In the genomic region with DNA sequence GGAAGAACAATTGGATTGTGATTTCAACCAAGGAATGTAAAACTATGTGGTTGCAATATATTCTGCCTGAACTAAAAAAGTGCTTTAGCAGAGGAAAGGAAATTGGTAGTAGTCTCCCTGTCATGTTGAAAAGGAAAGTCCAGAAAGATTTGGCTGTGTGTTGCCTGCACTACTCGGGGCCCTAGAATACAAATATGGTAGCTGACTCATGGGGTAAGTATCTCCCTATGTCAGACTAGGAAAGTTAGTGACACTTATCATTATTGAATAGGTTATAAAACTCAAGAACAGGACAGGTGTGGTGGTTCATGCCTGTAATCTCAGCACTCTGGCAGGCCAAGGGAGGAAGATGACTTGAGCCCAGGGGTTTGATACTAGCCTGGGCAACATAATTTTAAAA, we compare ENCODE assay signal across 1 cellular context.
TF ChIP-seq lines count a peak whose summit lies in the region.

No MANE protein-coding gene starts in this region.

TF ChIP-seq in GM12878, 131 proteins besides CTCF, POLR2A, EP300 and RAD21:
- TF ChIP-seq BRCA1 (IDR thresholded peaks at IDR 0.05; ENCODE audit: low read depth, low read length) (no peak), JUNB (IDR thresholded peaks at IDR 0.05) (no peak), SMARCA5 (IDR thresholded peaks at IDR 0.05) (no peak), BHLHE40 (IDR thresholded peaks at IDR 0.05; ENCODE audit: borderline replicate concordance in 1 of 2, low read depth in 2 of 2, low read length in 1 of 2) (no peak), YY1 (IDR thresholded peaks at IDR 0.05; ENCODE audit: low read depth, low read length) (no peak)
- TF ChIP-seq, protein P1, sequence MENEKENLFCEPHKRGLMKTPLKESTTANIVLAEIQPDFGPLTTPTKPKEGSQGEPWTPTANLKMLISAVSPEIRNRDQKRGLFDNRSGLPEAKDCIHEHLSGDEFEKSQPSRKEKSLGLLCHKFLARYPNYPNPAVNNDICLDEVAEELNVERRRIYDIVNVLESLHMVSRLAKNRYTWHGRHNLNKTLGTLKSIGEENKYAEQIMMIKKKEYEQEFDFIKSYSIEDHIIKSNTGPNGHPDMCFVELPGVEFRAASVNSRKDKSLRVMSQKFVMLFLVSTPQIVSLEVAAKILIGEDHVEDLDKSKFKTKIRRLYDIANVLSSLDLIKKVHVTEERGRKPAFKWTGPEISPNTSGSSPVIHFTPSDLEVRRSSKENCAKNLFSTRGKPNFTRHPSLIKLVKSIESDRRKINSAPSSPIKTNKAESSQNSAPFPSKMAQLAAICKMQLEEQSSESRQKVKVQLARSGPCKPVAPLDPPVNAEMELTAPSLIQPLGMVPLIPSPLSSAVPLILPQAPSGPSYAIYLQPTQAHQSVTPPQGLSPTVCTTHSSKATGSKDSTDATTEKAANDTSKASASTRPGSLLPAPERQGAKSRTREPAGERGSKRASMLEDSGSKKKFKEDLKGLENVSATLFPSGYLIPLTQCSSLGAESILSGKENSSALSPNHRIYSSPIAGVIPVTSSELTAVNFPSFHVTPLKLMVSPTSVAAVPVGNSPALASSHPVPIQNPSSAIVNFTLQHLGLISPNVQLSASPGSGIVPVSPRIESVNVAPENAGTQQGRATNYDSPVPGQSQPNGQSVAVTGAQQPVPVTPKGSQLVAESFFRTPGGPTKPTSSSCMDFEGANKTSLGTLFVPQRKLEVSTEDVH (IDR thresholded peaks at IDR 0.05; ENCODE audit: low read depth, partially characterized antibody): no peak
